ENCODE assay signal across 1 cellular context in genomic region chr2:54609647-54610046, GRCh38.
TF ChIP-seq lines count a peak whose summit lies in the region.

No MANE protein-coding gene starts in this region.

TF ChIP-seq in HepG2, 621 proteins besides CTCF, POLR2A, EP300 and RAD21 (continued from another document and continues in another):
- TF ChIP-seq ZBTB10 (CRISPR knock-in tag; IDR thresholded peaks at IDR 0.05; ENCODE audit: borderline replicate concordance) (no peak), ARID5B (CRISPR knock-in tag; IDR thresholded peaks at IDR 0.05) (peak; percentile 74), HDAC6 (IDR thresholded peaks at IDR 0.05; ENCODE audit: low read depth, low read length) (no peak), BRF2 (CRISPR knock-in tag; IDR thresholded peaks at IDR 0.05) (no peak), MLXIP (CRISPR knock-in tag; IDR thresholded peaks at IDR 0.05; ENCODE audit: borderline replicate concordance) (no peak), STAT6 (CRISPR knock-in tag; IDR thresholded peaks at IDR 0.05; ENCODE audit: borderline replicate concordance) (no peak), ZNF850 (CRISPR knock-in tag; conservative IDR thresholded peaks at IDR 0.05) (no peak), SOX5 (CRISPR knock-in tag; IDR thresholded peaks at IDR 0.05; ENCODE audit: borderline replicate concordance) (peak; percentile 75; the same call in 1 of the 2 replicates), ZNF296 (CRISPR knock-in tag; conservative IDR thresholded peaks at IDR 0.05) (no peak), RXRB (CRISPR knock-in tag; IDR thresholded peaks at IDR 0.05; ENCODE audit: borderline replicate concordance) (no peak; the same call in 1 of the 2 replicates), PRMT3 (CRISPR knock-in tag; IDR thresholded peaks at IDR 0.05; ENCODE audit: borderline replicate concordance, low read depth) (no peak), ZSCAN20 (CRISPR knock-in tag; IDR thresholded peaks at IDR 0.05; ENCODE audit: borderline replicate concordance) (no peak), FOSL1 (CRISPR knock-in tag; IDR thresholded peaks at IDR 0.05; ENCODE audit: borderline replicate concordance) (no peak), MIER2 (CRISPR knock-in tag; IDR thresholded peaks at IDR 0.05) (peak; percentile 64; the same call in 1 of the 2 replicates), ZNF891 (CRISPR knock-in tag; IDR thresholded peaks at IDR 0.05) (no peak), KDM1A (CRISPR knock-in tag; IDR thresholded peaks at IDR 0.05) (no peak), CBFB (CRISPR knock-in tag; IDR thresholded peaks at IDR 0.05) (no peak), ZBTB14 (CRISPR knock-in tag; IDR thresholded peaks at IDR 0.05) (no peak), SCMH1 (CRISPR knock-in tag; IDR thresholded peaks at IDR 0.05; ENCODE audit: borderline replicate concordance) (no peak), THAP7 (CRISPR knock-in tag; IDR thresholded peaks at IDR 0.05) (no peak), EEA1 (CRISPR knock-in tag; IDR thresholded peaks at IDR 0.05; ENCODE audit: borderline replicate concordance) (no peak), ZNF761 (CRISPR knock-in tag; conservative IDR thresholded peaks at IDR 0.05) (no peak), BRD4 (CRISPR knock-in tag; IDR thresholded peaks at IDR 0.05) (no peak), SETDB1 (CRISPR knock-in tag; IDR thresholded peaks at IDR 0.05; ENCODE audit: borderline replicate concordance) (no peak), KAT8 (CRISPR knock-in tag; IDR thresholded peaks at IDR 0.05) (peak; percentile 62; the same call in 1 of the 2 replicates), ATF7 (IDR thresholded peaks at IDR 0.05) (no peak), ATF7 (CRISPR knock-in tag; IDR thresholded peaks at IDR 0.05) (no peak), ARHGAP35 (CRISPR knock-in tag; IDR thresholded peaks at IDR 0.05; ENCODE audit: borderline replicate concordance) (no peak), CSRNP1 (CRISPR knock-in tag; IDR thresholded peaks at IDR 0.05) (no peak), ZBTB4 (CRISPR knock-in tag; IDR thresholded peaks at IDR 0.05; ENCODE audit: borderline replicate concordance) (no peak), PRDM4 (CRISPR knock-in tag; IDR thresholded peaks at IDR 0.05; ENCODE audit: borderline replicate concordance) (no peak), ZNF34 (CRISPR knock-in tag; IDR thresholded peaks at IDR 0.05; ENCODE audit: borderline replicate concordance) (no peak)
